ENCODE assay signal across 19 cellular contexts in genomic region chr7:88141479-88141878, GRCh38.
DNase-seq lines count a peak whose midpoint lies in the region; ATAC-seq, FAIRE-seq and TF ChIP-seq lines count a peak whose summit lies in the region.
"Had no signal": no experiment of that assay in that cellular context is flagged by ENCODE, and none has a peak within 500 bp of the region (broad histone marks: within the 10 kb centered on the region; RNA-seq: fewer than 3 reads in every experiment).

No MANE protein-coding gene starts in this region.

- ATAC-seq in left cardiac atrium (no peak), pancreas (peak in 1 of 4 donors; percentile 10), HG03045 (IDR thresholded peaks at IDR 0.05; ENCODE audit: unreplicated experiment) (no peak)
- ATAC-seq: CD8-positive, alpha-beta T cell; GM12878 had no signal

- H3K27me3 ChIP-seq in cardiac muscle cell (no peaks in the 10 kb centered on the region), pancreas (no peaks in the 10 kb centered on the region), colonic mucosa (no peaks in the 10 kb centered on the region)
- H3K27me3 ChIP-seq: BLaER1 treated with 17β-estradiol and CSF1 and Interleukin-3, amounts not matched to agents 10 nM and 100 nM had no signal

- H3K27ac ChIP-seq in cardiac muscle cell (peak overlapping the region; percentile 81), SK-N-MC (peak overlapping the region; percentile 45; the same call in 1 of the 2 replicates), kidney (ENCODE audit: low read depth in 2 of 2, low read length in 2 of 2) (peak overlapping the region in 1 of 2 donors; percentile 36), pancreas (peak overlapping the region in 3 of 4 donors; percentile 38 to 70 (median 44)), colonic mucosa (no peak overlapping the region)
- H3K27ac ChIP-seq: 22Rv1; BLaER1 treated with 17β-estradiol and CSF1 and Interleukin-3, amounts not matched to agents 10 nM and 100 nM; GM23248 had no signal

- DNase-seq in cardiac muscle cell (ENCODE audit: low read depth in 1 of 2, low spot score in 1 of 2) (no peak), left cardiac atrium (no peak), SK-N-MC (ENCODE audit: low read depth, low spot score) (no peak), kidney (no peak), pancreas (no peak), COLO668 (lab: John Stamatoyannopoulos, UW; ENCODE audit: unreplicated experiment) (no peak), colonic mucosa (no peak)
- DNase-seq: CD8-positive, alpha-beta T cell; COR-L47; DMS 273 treated with DMSO at 0.1 percent for 48 hours; DMS53; DND-41; EL; GM23248 had no signal

- H3K4me1 ChIP-seq in cardiac muscle cell (ENCODE audit: low read depth) (peaks cover 9% of the 10 kb centered on the region), kidney (ENCODE audit: control insufficient read depth in 1 of 2, insufficient read depth in 1 of 2, low read depth in 1 of 2, low read length in 2 of 2) (peaks cover 6 to 21% of the 10 kb centered on the region in 2 donors), pancreas (peaks cover 0 to 10% (median 10%) of the 10 kb centered on the region in 3 donors), colonic mucosa (no peaks in the 10 kb centered on the region)
- H3K4me1 ChIP-seq: HAP-1 had no signal

- 85 to 87% methylated on average over 2 of the region's 2 CpGs for WGBS in pancreas, 2 donors

- intact Hi-C loops in left cardiac atrium (cut with DNase I) = no loop called here
- intact Hi-C loops in kidney (cut with DNase I) = no loop called here
- intact Hi-C loops in pancreas (cut with DNase I) = no loop called here
- intact Hi-C loops in colonic mucosa (cut with DNase I) = no loop called here

- H3K9ac ChIP-seq in SK-N-MC (ENCODE audit: insufficient read length) (no peak overlapping the region), kidney (ENCODE audit: low read length in 2 of 2) (no peak overlapping the region), colonic mucosa (ENCODE audit: low read depth in 2 of 2, low read length in 2 of 2) (no peak overlapping the region)
- H3K9ac ChIP-seq: BLaER1 treated with 17β-estradiol and CSF1 and Interleukin-3, amounts not matched to agents 10 nM and 100 nM; GM23248 had no signal

- TF ChIP-seq CTCF in cardiac muscle cell (IDR thresholded peaks at IDR 0.05; ENCODE audit: low read depth, low read length) = no peak
- no peak for TF ChIP-seq CTCF in kidney (IDR thresholded peaks at IDR 0.05; ENCODE audit: borderline replicate concordance, extremely low read depth, insufficient read depth)
- no peak for TF ChIP-seq CTCF in pancreas (IDR thresholded peaks at IDR 0.05)
- no peak for TF ChIP-seq CTCF in colonic mucosa (IDR thresholded peaks at IDR 0.05)

- FAIRE-seq in kidney (lab: Jason Lieb, UNC) = peak; percentile 30
- FAIRE-seq in pancreas (lab: Jason Lieb, UNC) = no peak
- FAIRE-seq: GM12878 had no signal

- H3K9me3 ChIP-seq in cardiac muscle cell (ENCODE audit: low read depth) (no peaks in the 10 kb centered on the region), SK-N-MC (ENCODE audit: low read depth, low read length) (no peaks in the 10 kb centered on the region), kidney (ENCODE audit: control insufficient read depth in 1 of 2, low read length in 2 of 2) (no peaks in the 10 kb centered on the region), pancreas (no peaks in the 10 kb centered on the region), colonic mucosa (no peaks in the 10 kb centered on the region)
- H3K9me3 ChIP-seq: BLaER1 treated with 17β-estradiol and CSF1 and Interleukin-3, amounts not matched to agents 10 nM and 100 nM; HAP-1 had no signal

- H3K36me3 ChIP-seq in cardiac muscle cell = no peaks in the 10 kb centered on the region
- H3K36me3 ChIP-seq in SK-N-MC (ENCODE audit: insufficient read depth, low read length) = no peaks in the 10 kb centered on the region
- no peaks in the 10 kb centered on the region for H3K36me3 ChIP-seq in kidney (ENCODE audit: control insufficient read depth in 1 of 2, insufficient read depth in 2 of 2, low read length in 2 of 2)
- no peaks in the 10 kb centered on the region for H3K36me3 ChIP-seq in pancreas
- H3K36me3 ChIP-seq in colonic mucosa = no peaks in the 10 kb centered on the region
- H3K36me3 ChIP-seq: HAP-1 had no signal

- H3K4me3 ChIP-seq in cardiac muscle cell = no peak overlapping the region
- no peak overlapping the region for H3K4me3 ChIP-seq in SK-N-MC
- no peak overlapping the region for H3K4me3 ChIP-seq in kidney (ENCODE audit: low read length in 2 of 2)
- no peak overlapping the region for H3K4me3 ChIP-seq in pancreas
- no peak overlapping the region for H3K4me3 ChIP-seq in colonic mucosa
- H3K4me3 ChIP-seq: BLaER1 treated with 17β-estradiol and CSF1 and Interleukin-3, amounts not matched to agents 10 nM and 100 nM; GM12878; GM23248; HAP-1 had no signal
